16 cellular contexts compared by ENCODE assay signal in genomic region chr13:21164631-21165030, GRCh38. TPM values are rescaled to one million over a fixed set of nuclear protein-coding genes. Genes with fewer than 3 reads are reported as not detected.
A peak's percentile ranks its signal among the peaks of the same experiment; 100 is the strongest.
DNase-seq lines count a peak whose midpoint lies in the region; ATAC-seq, FAIRE-seq and TF ChIP-seq lines count a peak whose summit lies in the region.
"Had no signal": no experiment of that assay in that cellular context is flagged by ENCODE, and none has a peak within 500 bp of the region (broad histone marks: within the 10 kb centered on the region; RNA-seq: fewer than 3 reads in every experiment).

No MANE protein-coding gene starts in this region.

- in situ Hi-C loops in HepG2 (cut with HindIII; ENCODE audit: extremely low pct_ligation_motif_present, low pct_unique_long_range_greater_than_20kb) (no loop called here), ACHN (cut with HindIII; ENCODE audit: low pct_ligation_motif_present, low pct_unique_long_range_greater_than_20kb, low sequenced_read_pairs) (no loop called here)

- DNase-seq in SK-N-SH: no peak
- no peak for DNase-seq in RWPE2 (ENCODE audit: low spot score)
- no peak for DNase-seq in epithelial cell of prostate (ENCODE audit: low read depth, low spot score)
- no peak for DNase-seq in HepG2 (ENCODE audit: low spot score)
- DNase-seq in ACHN: no peak
- DNase-seq: 8988T, HFFc6, NCI-H146, NCI-H2081 treated with DMSO at 0.1 percent for 48 hours, NCI-H524, Right ventricle myocardium superior had no signal

- H3K4me3 ChIP-seq in SK-N-SH (ENCODE audit: low read depth in 2 of 2, low read length in 1 of 2): no peak overlapping the region
- H3K4me3 ChIP-seq in RWPE2 (ENCODE audit: severe bottlenecking): no peak overlapping the region
- no peak overlapping the region for H3K4me3 ChIP-seq in HepG2 (replicated peaks in 1 of 3; ENCODE audit: insufficient read depth in 1 of 3, low read depth in 2 of 3, low read length in 3 of 3)
- H3K4me3 ChIP-seq: BLaER1 treated with 17β-estradiol and CSF1 and Interleukin-3, amounts not matched to agents 10 nM and 100 nM; SK-N-MC had no signal

- H3K9me2 ChIP-seq in SK-N-SH: no peaks in the 10 kb centered on the region

- H3K79me2 ChIP-seq in SK-N-SH (ENCODE audit: insufficient read depth): peaks cover 31% of the 10 kb centered on the region
- no peaks in the 10 kb centered on the region for H3K79me2 ChIP-seq in HepG2 (ENCODE audit: insufficient read depth, low read length)

- CTCF ChIA-PET in SK-N-SH (lab: Yijun Ruan, JAX): no interaction called here
- CTCF ChIA-PET in HepG2 (lab: Yijun Ruan, JAX; ENCODE audit: low intra/inter-chr PET ratio, low total read pairs): no interaction called here

- H3K9ac ChIP-seq in SK-N-SH (no peak overlapping the region), HepG2 (ENCODE audit: insufficient read depth, low read depth, low read length) (no peak overlapping the region)
- H3K9ac ChIP-seq: BLaER1 treated with 17β-estradiol and CSF1 and Interleukin-3, amounts not matched to agents 10 nM and 100 nM had no signal

- H3K27ac ChIP-seq in SK-N-SH (ENCODE audit: low read depth in 2 of 2, low read length in 1 of 2) (no peak overlapping the region), RWPE2 (ENCODE audit: poor library complexity, severe bottlenecking) (no peak overlapping the region), epithelial cell of prostate (peak overlapping the region; percentile 22), HepG2 (ENCODE audit: extremely low read length, insufficient read depth, low read length) (no peak overlapping the region)
- H3K27ac ChIP-seq: BLaER1 treated with 17β-estradiol and CSF1 and Interleukin-3, amounts not matched to agents 10 nM and 100 nM; SK-N-MC had no signal

- no peak for ATAC-seq in SK-N-SH treated with all-trans-retinoic acid at 6 μM for 48 hours
- ATAC-seq in RWPE2 (ENCODE audit: low read depth): peak; percentile 44; the same call in 1 of the 3 replicates
- ATAC-seq in HG03432 (IDR thresholded peaks at IDR 0.05; ENCODE audit: unreplicated experiment): no peak
- ATAC-seq in HepG2: no peak
- no peak for ATAC-seq in GM19351 (IDR thresholded peaks at IDR 0.05; ENCODE audit: unreplicated experiment)

- TF ChIP-seq RAD21 in SK-N-SH (IDR thresholded peaks at IDR 0.05; ENCODE audit: low read length) (no peak), HepG2 (CRISPR knock-in tag; IDR thresholded peaks at IDR 0.05) (no peak)

- peaks cover 12% of the 10 kb centered on the region for H3F3A ChIP-seq in SK-N-SH (replicated peaks; ENCODE audit: insufficient read depth)

- H2AFZ ChIP-seq in SK-N-SH (ENCODE audit: low read depth) (no peak overlapping the region), HepG2 (ENCODE audit: low read length) (no peak overlapping the region)

- no peak for TF ChIP-seq CTCF in SK-N-SH (IDR thresholded peaks at IDR 0.05)
- no peak for TF ChIP-seq CTCF in RWPE2 (IDR thresholded peaks at IDR 0.05; ENCODE audit: poor library complexity, severe bottlenecking)
- TF ChIP-seq CTCF in HepG2 (CRISPR knock-in tag; IDR thresholded peaks at IDR 0.05): no peak

- intact Hi-C loops in HepG2 (cut with micrococcal nuclease; ENCODE audit: unreplicated experiment): no loop called here

- BruUV-seq in HepG2 (replicated peaks; lab: Mats Ljungman, UMichigan): no TSS peak

- WGBS in SK-N-SH (ENCODE audit: low lambda C conversion rate): 91% methylated on average over 4 of the region's 4 CpGs
- 97% methylated on average over 4 of the region's 4 CpGs for WGBS in HepG2 (ENCODE audit: low lambda C conversion rate)

- no peaks in the 10 kb centered on the region for H4K20me1 ChIP-seq in SK-N-SH (ENCODE audit: insufficient read depth)
- H4K20me1 ChIP-seq in HepG2 (ENCODE audit: insufficient read depth, low read length): no peaks in the 10 kb centered on the region
- H4K20me1 ChIP-seq: BLaER1 treated with 17β-estradiol and CSF1 and Interleukin-3, amounts not matched to agents 10 nM and 100 nM had no signal

- H3K4me1 ChIP-seq in SK-N-SH (ENCODE audit: control insufficient read depth in 1 of 2, insufficient read depth in 2 of 2, low read depth in 1 of 2, low read length in 1 of 2): no peaks in the 10 kb centered on the region
- H3K4me1 ChIP-seq in RWPE2 (ENCODE audit: insufficient read depth, poor library complexity, severe bottlenecking): no peaks in the 10 kb centered on the region
- no peaks in the 10 kb centered on the region for H3K4me1 ChIP-seq in HepG2 (ENCODE audit: insufficient read depth, low read length)
- H3K4me1 ChIP-seq: BLaER1 treated with 17β-estradiol and CSF1 and Interleukin-3, amounts not matched to agents 10 nM and 100 nM had no signal

- H3K4me2 ChIP-seq in SK-N-SH (no peak overlapping the region), HepG2 (ENCODE audit: low read depth, low read length) (no peak overlapping the region)
- H3K4me2 ChIP-seq: BLaER1 treated with 17β-estradiol and CSF1 and Interleukin-3, amounts not matched to agents 10 nM and 100 nM had no signal

- H3K9me3 ChIP-seq in SK-N-SH (no peaks in the 10 kb centered on the region), RWPE2 (ENCODE audit: severe bottlenecking) (no peaks in the 10 kb centered on the region), HepG2 (ENCODE audit: low read length) (no peaks in the 10 kb centered on the region)
- H3K9me3 ChIP-seq: BLaER1 treated with 17β-estradiol and CSF1 and Interleukin-3, amounts not matched to agents 10 nM and 100 nM had no signal

- FAIRE-seq in HepG2 (lab: Jason Lieb, UNC): no peak

- peaks cover 0 to 11% of the 10 kb centered on the region in 2 experiments for H3K36me3 ChIP-seq in SK-N-SH (replicated peaks in 1 of 2; ENCODE audit: control insufficient read depth in 1 of 2, insufficient read depth in 2 of 2, low read length in 1 of 2)
- H3K36me3 ChIP-seq in RWPE2 (ENCODE audit: low read depth): peaks cover 48% of the 10 kb centered on the region
- peaks cover 6% of the 10 kb centered on the region in 2 experiments; a peak in 2 of 5 replicates for H3K36me3 ChIP-seq in HepG2 (replicated peaks in 1 of 2; ENCODE audit: control insufficient read depth in 1 of 2, insufficient read depth in 2 of 2, low read length in 2 of 2)

- TF ChIP-seq EP300 in SK-N-SH (IDR thresholded peaks at IDR 0.05; ENCODE audit: borderline replicate concordance in 1 of 2, low read depth in 1 of 2, low read length in 1 of 2) (no peak), HepG2 (IDR thresholded peaks at IDR 0.05; ENCODE audit: low read depth in 2 of 2, low read length in 2 of 2) (no peak), HepG2 (CRISPR knock-in tag; IDR thresholded peaks at IDR 0.05; ENCODE audit: borderline replicate concordance) (no peak)

- no peaks in the 10 kb centered on the region for H3K27me3 ChIP-seq in SK-N-SH (ENCODE audit: insufficient read depth)
- no peaks in the 10 kb centered on the region for H3K27me3 ChIP-seq in RWPE2 (ENCODE audit: insufficient read depth, poor library complexity, severe bottlenecking)
- H3K27me3 ChIP-seq in HepG2 (ENCODE audit: control insufficient read depth in 1 of 2, insufficient read depth in 2 of 2, low read length in 2 of 2): no peaks in the 10 kb centered on the region
- H3K27me3 ChIP-seq: BLaER1 treated with 17β-estradiol and CSF1 and Interleukin-3, amounts not matched to agents 10 nM and 100 nM had no signal

- POLR2A ChIA-PET in SK-N-SH (lab: Yijun Ruan, JAX): interaction anchor here (1.1 to 1.2 kb wide), 2 partner anchors 12 to 14 kb away, joined by 3 to 5 read pairs; partner anchors contain the start of genes MRPL57 and SKA3
- POLR2A ChIA-PET in HepG2 (lab: Yijun Ruan, JAX): no interaction called here

- no peak for TF ChIP-seq POLR2A in HepG2 (IDR thresholded peaks at IDR 0.05; ENCODE audit: insufficient read depth in 1 of 2, low read depth in 2 of 2, low read length in 2 of 2)

RNA-seq across cellular contexts. Expression of gene SKA3, which starts 11.7 kb away (rescaled TPM):
- polyA plus RNA-seq in SK-N-SH (2012; rRNA removed) (5.9 and 6.4 TPM in 2 replicates), HepG2 (2011; rRNA removed) (3.5 and 7.2 TPM in 2 replicates)
- 8.3 and 9.0 TPM in 2 replicates for polyA plus RNA-seq in SK-N-SH (2012; cell fraction: cytosol; rRNA removed)
- 2.5 and 4.2 TPM in 2 replicates for polyA plus RNA-seq in SK-N-SH (2012; cell fraction: nucleus; rRNA removed)
- total RNA-seq in HepG2 (2016; rRNA removed; fragmentation: Illumina TruSeq; extraction: Trizol): 10.8 and 15.2 TPM in 2 replicates
- total RNA-seq in HepG2 (2016; cell fraction: cytosol; rRNA removed; fragmentation: Illumina TruSeq; extraction: Trizol; ENCODE audit: low read depth): 32.3 and 33.6 TPM in 2 replicates
- 10.7 and 15.4 TPM in 2 replicates for total RNA-seq in HepG2 (2016; cell fraction: insoluble cytoplasmic fraction; rRNA removed; fragmentation: Illumina TruSeq; extraction: Trizol)
- total RNA-seq in HepG2 (2016; cell fraction: membrane; rRNA removed; fragmentation: Illumina TruSeq; extraction: Trizol): 15.1 and 15.7 TPM in 2 replicates
- total RNA-seq in HepG2 (2016; cell fraction: nucleus; rRNA removed; fragmentation: Illumina TruSeq; extraction: Trizol): 7.0 and 8.7 TPM in 2 replicates
- 3.3 and 3.7 TPM in 2 replicates for polyA plus RNA-seq in HepG2 (2011; cell fraction: cytosol; rRNA removed)
- polyA plus RNA-seq in HepG2 (2011; cell fraction: nucleus; rRNA removed): 2.4 and 2.6 TPM in 2 replicates
- 2.8 and 6.8 TPM in 2 replicates for polyA plus RNA-seq in HepG2 (2012)
- 5.2 and 8.0 TPM in 2 replicates for polyA plus RNA-seq in HepG2 (2016; cell fraction: cytosol; fragmentation: Illumina TruSeq; extraction: Trizol; ENCODE audit: low read depth)
- polyA plus RNA-seq in HepG2 (2016; cell fraction: insoluble cytoplasmic fraction; fragmentation: Illumina TruSeq; extraction: Trizol; ENCODE audit: low read depth): 28.3 and 32.2 TPM in 2 replicates
- polyA plus RNA-seq in HepG2 (2016; cell fraction: membrane; fragmentation: Illumina TruSeq; extraction: Trizol; ENCODE audit: low read depth): 11.8 and 12.9 TPM in 2 replicates
- polyA plus RNA-seq in HepG2 (2016; cell fraction: nucleus; fragmentation: Illumina TruSeq; extraction: Trizol; ENCODE audit: insufficient read depth, low read depth): 20.6 and 22.8 TPM in 2 replicates
- polyA minus RNA-seq in HepG2 (2011; rRNA and poly(A)+ RNA removed; ENCODE audit: low replicate concordance): 3.8 and 12.1 TPM in 2 replicates
- 5.1 and 6.2 TPM in 2 replicates for polyA minus RNA-seq in HepG2 (2011; cell fraction: cytosol; rRNA and poly(A)+ RNA removed)
- 6.5 and 6.8 TPM in 2 replicates for polyA minus RNA-seq in HepG2 (2011; cell fraction: nucleus; rRNA and poly(A)+ RNA removed)

RNA-seq across cellular contexts. Expression of gene MRPL57, which starts 11.8 kb away (rescaled TPM):
- 16.4 and 19.9 TPM in 2 replicates for polyA plus RNA-seq in SK-N-SH (2012; rRNA removed)
- polyA plus RNA-seq in SK-N-SH (2012; cell fraction: cytosol; rRNA removed): 16.3 and 16.5 TPM in 2 replicates
- 7.4 and 8.2 TPM in 2 replicates for polyA plus RNA-seq in SK-N-SH (2012; cell fraction: nucleus; rRNA removed)
- 35.2 and 36.7 TPM in 2 replicates for total RNA-seq in HepG2 (2016; rRNA removed; fragmentation: Illumina TruSeq; extraction: Trizol)
- total RNA-seq in HepG2 (2016; cell fraction: cytosol; rRNA removed; fragmentation: Illumina TruSeq; extraction: Trizol; ENCODE audit: low read depth): 24.1 and 31.0 TPM in 2 replicates
- total RNA-seq in HepG2 (2016; cell fraction: insoluble cytoplasmic fraction; rRNA removed; fragmentation: Illumina TruSeq; extraction: Trizol): 34.7 and 38.6 TPM in 2 replicates
- total RNA-seq in HepG2 (2016; cell fraction: membrane; rRNA removed; fragmentation: Illumina TruSeq; extraction: Trizol): 29.6 and 35.7 TPM in 2 replicates
- 15.9 and 17.6 TPM in 2 replicates for total RNA-seq in HepG2 (2016; cell fraction: nucleus; rRNA removed; fragmentation: Illumina TruSeq; extraction: Trizol)
- 19.5 and 20.7 TPM in 2 replicates for polyA plus RNA-seq in HepG2 (2011; rRNA removed)
- 14.4 and 14.5 TPM in 2 replicates for polyA plus RNA-seq in HepG2 (2011; cell fraction: cytosol; rRNA removed)
- 8.1 and 8.4 TPM in 2 replicates for polyA plus RNA-seq in HepG2 (2011; cell fraction: nucleus; rRNA removed)
- polyA plus RNA-seq in HepG2 (2012): 15.7 and 17.3 TPM in 2 replicates
- polyA plus RNA-seq in HepG2 (2016; cell fraction: cytosol; fragmentation: Illumina TruSeq; extraction: Trizol; ENCODE audit: low read depth): 22.3 and 31.7 TPM in 2 replicates
- polyA plus RNA-seq in HepG2 (2016; cell fraction: insoluble cytoplasmic fraction; fragmentation: Illumina TruSeq; extraction: Trizol; ENCODE audit: low read depth): 37.6 and 39.8 TPM in 2 replicates
- polyA plus RNA-seq in HepG2 (2016; cell fraction: membrane; fragmentation: Illumina TruSeq; extraction: Trizol; ENCODE audit: low read depth): 25.6 and 30.0 TPM in 2 replicates
- polyA plus RNA-seq in HepG2 (2016; cell fraction: nucleus; fragmentation: Illumina TruSeq; extraction: Trizol; ENCODE audit: insufficient read depth, low read depth): 23.6 and 24.3 TPM in 2 replicates
- polyA minus RNA-seq in HepG2 (2011; rRNA and poly(A)+ RNA removed; ENCODE audit: low replicate concordance): 5.5 and 12.7 TPM in 2 replicates
- 5.7 and 9.1 TPM in 2 replicates for polyA minus RNA-seq in HepG2 (2011; cell fraction: cytosol; rRNA and poly(A)+ RNA removed)
- polyA minus RNA-seq in HepG2 (2011; cell fraction: nucleus; rRNA and poly(A)+ RNA removed): 4.7 and 5.8 TPM in 2 replicates

RNA-seq across cellular contexts. Expression of gene SAP18, which starts 24.7 kb away (rescaled TPM):
- polyA plus RNA-seq in SK-N-SH (2012; rRNA removed) (36.6 and 36.8 TPM in 2 replicates), HepG2 (2011; rRNA removed) (51.8 and 70.6 TPM in 2 replicates)
- 45.4 and 74.2 TPM in 2 replicates for polyA plus RNA-seq in SK-N-SH (2012; cell fraction: cytosol; rRNA removed)
- 12.0 and 20.4 TPM in 2 replicates for polyA plus RNA-seq in SK-N-SH (2012; cell fraction: nucleus; rRNA removed)
- total RNA-seq in HepG2 (2016; rRNA removed; fragmentation: Illumina TruSeq; extraction: Trizol): 173 and 251 TPM in 2 replicates
- 49.2 and 61.1 TPM in 2 replicates for total RNA-seq in HepG2 (2016; cell fraction: cytosol; rRNA removed; fragmentation: Illumina TruSeq; extraction: Trizol; ENCODE audit: low read depth)
- total RNA-seq in HepG2 (2016; cell fraction: insoluble cytoplasmic fraction; rRNA removed; fragmentation: Illumina TruSeq; extraction: Trizol): 172 and 283 TPM in 2 replicates
- 49.8 and 50.3 TPM in 2 replicates for total RNA-seq in HepG2 (2016; cell fraction: membrane; rRNA removed; fragmentation: Illumina TruSeq; extraction: Trizol)
- 53.8 and 59.6 TPM in 2 replicates for total RNA-seq in HepG2 (2016; cell fraction: nucleus; rRNA removed; fragmentation: Illumina TruSeq; extraction: Trizol)
- polyA plus RNA-seq in HepG2 (2011; cell fraction: cytosol; rRNA removed): 19.5 and 28.1 TPM in 2 replicates
- 8.5 and 14.1 TPM in 2 replicates for polyA plus RNA-seq in HepG2 (2011; cell fraction: nucleus; rRNA removed)
- polyA plus RNA-seq in HepG2 (2012): 141 and 173 TPM in 2 replicates
- polyA plus RNA-seq in HepG2 (2016; cell fraction: cytosol; fragmentation: Illumina TruSeq; extraction: Trizol; ENCODE audit: low read depth): 63.3 and 66.1 TPM in 2 replicates
- polyA plus RNA-seq in HepG2 (2016; cell fraction: insoluble cytoplasmic fraction; fragmentation: Illumina TruSeq; extraction: Trizol; ENCODE audit: low read depth): 371 and 383 TPM in 2 replicates
- polyA plus RNA-seq in HepG2 (2016; cell fraction: membrane; fragmentation: Illumina TruSeq; extraction: Trizol; ENCODE audit: low read depth): 53.3 and 57.7 TPM in 2 replicates
- 143 and 153 TPM in 2 replicates for polyA plus RNA-seq in HepG2 (2016; cell fraction: nucleus; fragmentation: Illumina TruSeq; extraction: Trizol; ENCODE audit: insufficient read depth, low read depth)
- polyA minus RNA-seq in HepG2 (2011; rRNA and poly(A)+ RNA removed; ENCODE audit: low replicate concordance): 3.5 and 5.1 TPM in 2 replicates
- 6.9 and 13.9 TPM in 2 replicates for polyA minus RNA-seq in HepG2 (2011; cell fraction: cytosol; rRNA and poly(A)+ RNA removed)
- polyA minus RNA-seq in HepG2 (2011; cell fraction: nucleus; rRNA and poly(A)+ RNA removed): 35.3 and 41.3 TPM in 2 replicates

Comparison
In these comparisons a context has a peak if more than half of its experiments do, and no peak if none do; other contexts are left out.
1. Of the 25 proteins assayed by ChIP-seq in both HepG2 and SK-N-SH: peak only in HepG2: none; only in SK-N-SH: FOSL2; in both: none; in neither: 24.